In genomic region chr2:45879406-45879805, GRCh38 we compare ENCODE assay signal across 16 cellular contexts.
DNase-seq lines count a peak whose midpoint lies in the region; TF ChIP-seq lines count a peak whose summit lies in the region.
"Had no signal": no experiment of that assay in that cellular context is flagged by ENCODE, and none has a peak within 500 bp of the region (broad histone marks: within the 10 kb centered on the region; RNA-seq: fewer than 3 reads in every experiment).

No MANE protein-coding gene starts in this region.

- DNase-seq in left ventricle myocardium inferior (no peak), right atrium auricular region (ENCODE audit: low spot score) (no peak), NCI-H1694 treated with DMSO at 0.1 percent for 48 hours (lab: John Stamatoyannopoulos, UW) (peak; percentile 50), epithelial cell of proximal tubule (ENCODE audit: low read depth) (no peak), HEK293T (ENCODE audit: extremely low spot score) (no peak), SW480 (ENCODE audit: low spot score) (no peak), superior temporal gyrus (ENCODE audit: extremely low spot score) (no peak), D341Med (ENCODE audit: low spot score) (no peak)
- DNase-seq: activated CD4-positive, alpha-beta T cell treated with anti-CD3 and anti-CD28 coated beads for 4 hours; activated effector memory CD4-positive, alpha-beta T cell treated with Interleukin-2 at 50 U/mL for 16 hours; adrenal gland; CD4-positive, alpha-beta T cell; NCI-H2081; NK-92 treated with Interleukin-12 subunit alpha and Interleukin-12 subunit beta, amount 100 ng/mL, for 24 hours; stimulated activated naive CD8-positive, alpha-beta T cell treated with anti-CD3 and anti-CD28 coated beads, Interleukin-15, amount 100 ng/mL, for 72 hours had no signal

- intact Hi-C loops in left ventricle myocardium inferior (cut with micrococcal nuclease) = no loop called here

- POLR2A ChIA-PET in HEK293T (lab: Yijun Ruan, JAX) = no interaction called here

- H3K9me3 ChIP-seq in left ventricle myocardium inferior (replicated peaks) = peaks cover 36% of the 10 kb centered on the region
- peaks cover 4 to 13% of the 10 kb centered on the region in 2 donors for H3K9me3 ChIP-seq in right atrium auricular region

- no peak overlapping the region for H3K27ac ChIP-seq in left ventricle myocardium inferior (replicated peaks)
- H3K27ac ChIP-seq in right atrium auricular region = no peak overlapping the region
- H3K27ac ChIP-seq: adrenal gland, cardiac muscle cell had no signal

- peaks cover 13% of the 10 kb centered on the region for H3K36me3 ChIP-seq in left ventricle myocardium inferior
- no peaks in the 10 kb centered on the region for H3K36me3 ChIP-seq in right atrium auricular region
- H3K36me3 ChIP-seq: adrenal gland, cardiac muscle cell had no signal

- peak; percentile 28 for TF ChIP-seq CTCF in left ventricle myocardium inferior (IDR thresholded peaks at IDR 0.05; ENCODE audit: borderline replicate concordance)
- TF ChIP-seq CTCF in right atrium auricular region (IDR thresholded peaks at IDR 0.05) = no peak
- peak; percentile 44 for TF ChIP-seq CTCF in epithelial cell of proximal tubule (conservative IDR thresholded peaks at IDR 0.05; ENCODE audit: low read depth, low read length)

- peaks cover 43% of the 10 kb centered on the region for H3K4me1 ChIP-seq in left ventricle myocardium inferior
- H3K4me1 ChIP-seq in right atrium auricular region = peaks cover 0 to 31% of the 10 kb centered on the region in 2 donors

- CTCF ChIA-PET in HEK293T (lab: Yijun Ruan, JAX) = interaction anchor here (0.6 kb wide), 1 partner anchor 82 kb away, joined by 3 read pairs; no protein-coding TSS in a partner anchor

- H3K4me3 ChIP-seq in left ventricle myocardium inferior (no peak overlapping the region), right atrium auricular region (no peak overlapping the region), epithelial cell of proximal tubule (ENCODE audit: low read depth, low read length) (no peak overlapping the region)
- H3K4me3 ChIP-seq: adrenal gland, cardiac muscle cell had no signal

- H3K27me3 ChIP-seq in left ventricle myocardium inferior (ENCODE audit: low read depth) (no peaks in the 10 kb centered on the region), right atrium auricular region (no peaks in the 10 kb centered on the region)
- H3K27me3 ChIP-seq: adrenal gland, cardiac muscle cell had no signal

TF ChIP-seq in HEK293T, 16 proteins besides CTCF, POLR2A, EP300 and RAD21:
- TF ChIP-seq FOXA1 (IDR thresholded peaks at IDR 0.05) (no peak), SUZ12 (IDR thresholded peaks at IDR 0.05) (no peak)

Comparison
In these comparisons a context has a peak if more than half of its experiments do, and no peak if none do; other contexts are left out.
1. CTCF ChIP-seq: peak in left ventricle myocardium inferior (single experiment) and epithelial cell of proximal tubule (single experiment); none in right atrium auricular region (0 of 2).